Comparison of ENCODE assay signal across 13 cellular contexts in genomic region chr9:77981907-77982306, GRCh38. TPM values are rescaled to one million over a fixed set of nuclear protein-coding genes. Genes with fewer than 3 reads are reported as not detected.
DNase-seq lines count a peak whose midpoint lies in the region; ATAC-seq and TF ChIP-seq lines count a peak whose summit lies in the region.
"Had no signal": no experiment of that assay in that cellular context is flagged by ENCODE, and none has a peak within 500 bp of the region (broad histone marks: within the 10 kb centered on the region; RNA-seq: fewer than 3 reads in every experiment).

No MANE protein-coding gene starts in this region.

- peak overlapping the region; percentile 25 for H3K27ac Mint-ChIP-seq in activated naive CD4-positive, alpha-beta T cell treated with anti-CD3 and anti-CD28 coated beads, Interleukin-2, amount 50 U/mL, for 24 hours
- peak overlapping the region; percentile 73 for H3K27ac Mint-ChIP-seq in type B pancreatic cell
- H3K27ac Mint-ChIP-seq: activated naive CD4-positive, alpha-beta T cell treated with anti-CD3 and anti-CD28 coated beads, Interleukin-2, amount 10 ng/mL, durations not matched to agents 7 days and 5 days had no signal

- peak overlapping the region; percentile 91 for H3K27ac ChIP-seq in RWPE2 (ENCODE audit: poor library complexity, severe bottlenecking)
- H3K27ac ChIP-seq in esophagus squamous epithelium, result peak overlapping the region; percentile 31 to 81 (median 68)

- no peaks in the 10 kb centered on the region for H3K9me3 ChIP-seq in RWPE2 (ENCODE audit: severe bottlenecking)
- no peaks in the 10 kb centered on the region for H3K9me3 ChIP-seq in esophagus squamous epithelium

- no peak for DNase-seq in activated naive CD4-positive, alpha-beta T cell treated with anti-CD3 and anti-CD28 coated beads, Interleukin-2, amount 50 U/mL, for 16 hours
- DNase-seq in RWPE2 (ENCODE audit: low spot score), result no peak
- no peak for DNase-seq in esophagus squamous epithelium (lab: John Stamatoyannopoulos, UW)
- DNase-seq in type B pancreatic cell (ENCODE audit: extremely low spot score, unreplicated experiment), result no peak
- no peak for DNase-seq in NCI-H2171 (lab: John Stamatoyannopoulos, UW)
- DNase-seq in NCI-H1092 (lab: John Stamatoyannopoulos, UW), result no peak
- no peak for DNase-seq in HUDEP-2 (lab: John Stamatoyannopoulos, UW; ENCODE audit: unreplicated experiment in 76 of 76)
- DNase-seq: activated naive CD4-positive, alpha-beta T cell treated with anti-CD3 and anti-CD28 coated beads, Interleukin-2, amount 10 ng/mL, durations not matched to agents 7 days and 5 days; NCI-H187 treated with DMSO at 0.1 percent for 48 hours; NCI-H524 treated with DMSO at 0.1 percent for 48 hours; stimulated activated CD4-positive, alpha-beta T cell treated with anti-CD3 and anti-CD28 coated beads, Interleukin-15, amount 100 ng/mL, for 24 hours had no signal

- H3K4me1 ChIP-seq in RWPE2 (ENCODE audit: insufficient read depth, poor library complexity, severe bottlenecking), result peaks cover 41% of the 10 kb centered on the region
- H3K4me1 ChIP-seq in esophagus squamous epithelium, result peaks cover 30 to 75% (median 37%) of the 10 kb centered on the region in 3 donors

- intact Hi-C loops in esophagus squamous epithelium (cut with DNase I), result no loop called here

- H3K36me3 Mint-ChIP-seq in activated naive CD4-positive, alpha-beta T cell treated with anti-CD3 and anti-CD28 coated beads, Interleukin-2, amount 50 U/mL, for 24 hours, result no peaks in the 10 kb centered on the region
- H3K36me3 Mint-ChIP-seq in type B pancreatic cell, result peaks cover 7% of the 10 kb centered on the region

- no peaks in the 10 kb centered on the region for H3K9me3 Mint-ChIP-seq in activated naive CD4-positive, alpha-beta T cell treated with anti-CD3 and anti-CD28 coated beads, Interleukin-2, amount 50 U/mL, for 24 hours
- H3K9me3 Mint-ChIP-seq in type B pancreatic cell, result no peaks in the 10 kb centered on the region
- H3K9me3 Mint-ChIP-seq: activated naive CD4-positive, alpha-beta T cell treated with anti-CD3 and anti-CD28 coated beads, Interleukin-2, amount 10 ng/mL, durations not matched to agents 7 days and 5 days; central memory CD8-positive, alpha-beta T cell had no signal

- no peak overlapping the region for H3K4me3 ChIP-seq in RWPE2 (ENCODE audit: severe bottlenecking)
- no peak overlapping the region for H3K4me3 ChIP-seq in esophagus squamous epithelium

- H3K36me3 ChIP-seq in RWPE2 (ENCODE audit: low read depth) (peaks cover 5% of the 10 kb centered on the region), esophagus squamous epithelium (peaks cover 0 to 7% (median 0%) of the 10 kb centered on the region in 3 donors)

- 64 to 84% methylated on average over 1 of the region's 1 CpG for WGBS in esophagus squamous epithelium, 2 donors

- H3K27me3 ChIP-seq in RWPE2 (ENCODE audit: insufficient read depth, poor library complexity, severe bottlenecking), result no peaks in the 10 kb centered on the region
- H3K27me3 ChIP-seq in esophagus squamous epithelium, result no peaks in the 10 kb centered on the region

- H3K4me3 Mint-ChIP-seq in activated naive CD4-positive, alpha-beta T cell treated with anti-CD3 and anti-CD28 coated beads, Interleukin-2, amount 50 U/mL, for 24 hours, result peak overlapping the region; percentile 21
- peak overlapping the region; percentile 21 for H3K4me3 Mint-ChIP-seq in type B pancreatic cell
- H3K4me3 Mint-ChIP-seq: activated naive CD4-positive, alpha-beta T cell treated with anti-CD3 and anti-CD28 coated beads, Interleukin-2, amount 10 ng/mL, durations not matched to agents 7 days and 5 days; central memory CD8-positive, alpha-beta T cell had no signal

- ATAC-seq in RWPE2 (ENCODE audit: low read depth), result no peak; the same call in 2 of the 3 replicates

- H3K27me3 Mint-ChIP-seq in activated naive CD4-positive, alpha-beta T cell treated with anti-CD3 and anti-CD28 coated beads, Interleukin-2, amount 50 U/mL, for 24 hours, result no peaks in the 10 kb centered on the region
- no peaks in the 10 kb centered on the region for H3K27me3 Mint-ChIP-seq in type B pancreatic cell
- H3K27me3 Mint-ChIP-seq: activated naive CD4-positive, alpha-beta T cell treated with anti-CD3 and anti-CD28 coated beads, Interleukin-2, amount 10 ng/mL, durations not matched to agents 7 days and 5 days; central memory CD8-positive, alpha-beta T cell had no signal

- peaks cover 87% of the 10 kb centered on the region for H3K4me1 Mint-ChIP-seq in activated naive CD4-positive, alpha-beta T cell treated with anti-CD3 and anti-CD28 coated beads, Interleukin-2, amount 50 U/mL, for 24 hours
- peaks cover 46% of the 10 kb centered on the region for H3K4me1 Mint-ChIP-seq in type B pancreatic cell (ENCODE audit: unreplicated experiment)

- no peak for TF ChIP-seq POLR2A in esophagus squamous epithelium (IDR thresholded peaks at IDR 0.05)

- TF ChIP-seq CTCF in RWPE2 (IDR thresholded peaks at IDR 0.05; ENCODE audit: poor library complexity, severe bottlenecking) (no peak), esophagus squamous epithelium (IDR thresholded peaks at IDR 0.05) (no peak), type B pancreatic cell (conservative IDR thresholded peaks at IDR 0.05) (no peak)

RNA-seq across cellular contexts. Expression of gene GNAQ, which starts 49.7 kb away (rescaled TPM):
- total RNA-seq in esophagus squamous epithelium, result 10 to 100 TPM; 18.1 to 35.1 (median 24.0) TPM
- total RNA-seq in type B pancreatic cell (ENCODE audit: low replicate concordance), result 46.7 and 52.1 TPM in 2 replicates
